Comparison of ENCODE assay signal across 15 cellular contexts in genomic region chr9:124278054-124278540, GRCh38. TPM values are rescaled to one million over a fixed set of nuclear protein-coding genes. Genes with fewer than 3 reads are reported as not detected.
DNase-seq lines count a peak whose midpoint lies in the region; ATAC-seq, FAIRE-seq and TF ChIP-seq lines count a peak whose summit lies in the region.
"Had no signal": no experiment of that assay in that cellular context is flagged by ENCODE, and none has a peak within 500 bp of the region (broad histone marks: within the 10 kb centered on the region; RNA-seq: fewer than 3 reads in every experiment).

No MANE protein-coding gene starts in this region.

- no peak for FAIRE-seq in A549 (lab: Jason Lieb, UNC)
- FAIRE-seq in GM12892 (lab: Jason Lieb, UNC): peak; percentile 14

- 0 out of 3 replicates have a peak overlapping the region, but pooled peaks have one; percentile 3 for H3K4me2 ChIP-seq in A549

- H3K9me3 Mint-ChIP-seq in activated B cell treated with CpG ODN at 0.5 μM for 24 hours (no peaks in the 10 kb centered on the region), memory B cell (no peaks in the 10 kb centered on the region)
- H3K9me3 Mint-ChIP-seq in CD8-positive, alpha-beta memory T cell: no peaks in the 10 kb centered on the region

- H3K9me3 ChIP-seq in A549: no peaks in the 10 kb centered on the region
- no peaks in the 10 kb centered on the region for H3K9me3 ChIP-seq in CD8-positive, alpha-beta memory T cell (ENCODE audit: low read length)

- H3K27ac Mint-ChIP-seq in activated B cell treated with CpG ODN at 0.5 μM for 24 hours: peak overlapping the region; percentile 35
- peak overlapping the region; percentile 82 for H3K27ac Mint-ChIP-seq in memory B cell
- peak overlapping the region in 1 of 8 donors; percentile 47 for H3K27ac Mint-ChIP-seq in CD8-positive, alpha-beta memory T cell
- H3K27ac Mint-ChIP-seq: T-helper 17 cell had no signal

- no peak for TF ChIP-seq EP300 in A549 (IDR thresholded peaks at IDR 0.05)

- TF ChIP-seq POLR2A in A549 (IDR thresholded peaks at IDR 0.05; ENCODE audit: low read length) (no peak), GM12892 (IDR thresholded peaks at IDR 0.05; ENCODE audit: low read depth, low read length) (no peak)

- H3K36me3 Mint-ChIP-seq in activated B cell treated with CpG ODN at 0.5 μM for 24 hours (ENCODE audit: low read depth) (peaks cover 21% of the 10 kb centered on the region), memory B cell (peaks cover 8% of the 10 kb centered on the region)
- H3K36me3 Mint-ChIP-seq in CD8-positive, alpha-beta memory T cell: no peaks in the 10 kb centered on the region

- H3K36me3 ChIP-seq in CD8-positive, alpha-beta memory T cell (ENCODE audit: insufficient read depth, low read length): no peaks in the 10 kb centered on the region

- H3K4me1 Mint-ChIP-seq in activated B cell treated with CpG ODN at 0.5 μM for 24 hours: peaks cover 87% of the 10 kb centered on the region
- H3K4me1 Mint-ChIP-seq in memory B cell: peaks cover 58% of the 10 kb centered on the region
- H3K4me1 Mint-ChIP-seq in CD8-positive, alpha-beta memory T cell: peaks cover 8 to 31% (median 17%) of the 10 kb centered on the region in 3 donors

- H3K4me3 Mint-ChIP-seq in activated B cell treated with CpG ODN at 0.5 μM for 24 hours (no peak overlapping the region), memory B cell (peak overlapping the region; percentile 39)
- no peak overlapping the region for H3K4me3 Mint-ChIP-seq in CD8-positive, alpha-beta memory T cell
- H3K4me3 Mint-ChIP-seq: T-helper 17 cell had no signal

- TF ChIP-seq CTCF in A549 (IDR thresholded peaks at IDR 0.05): no peak
- no peak for TF ChIP-seq CTCF in activated B cell treated with CpG ODN at 0.5 μM for 24 hours (IDR thresholded peaks at IDR 0.05)

- H3K27me3 ChIP-seq in CD8-positive, alpha-beta memory T cell (ENCODE audit: insufficient read depth, low read length, poor library complexity, severe bottlenecking): no peaks in the 10 kb centered on the region

- ATAC-seq in A549 (peak; percentile 20 to 49; a peak in 4 of 6 replicates), activated B cell treated with CpG ODN at 0.5 μM for 24 hours (ENCODE audit: low read depth) (no peak), memory B cell (ENCODE audit: low read depth) (peak; percentile 35), GM21515 (IDR thresholded peaks at IDR 0.05; ENCODE audit: unreplicated experiment) (no peak), HG03097 (IDR thresholded peaks at IDR 0.05; ENCODE audit: low FRiP score, unreplicated experiment) (no peak)
- ATAC-seq: HCT116, T-helper 17 cell had no signal

- H3K4me1 ChIP-seq in A549: peaks cover 39% of the 10 kb centered on the region
- H3K4me1 ChIP-seq in CD8-positive, alpha-beta memory T cell (ENCODE audit: insufficient read depth, low read length): no peaks in the 10 kb centered on the region

- DNase-seq in A549 (ENCODE audit: low read depth in 1 of 2, low spot score in 1 of 2) (peak in 1 of 2 experiments; percentile 78), GM12892 (ENCODE audit: insufficient read length) (no peak), activated B cell treated with CpG ODN at 0.5 μM for 24 hours (no peak), memory B cell (ENCODE audit: low spot score in 2 of 2) (no peak), DMS53 treated with DMSO at 0.1 percent for 48 hours (lab: John Stamatoyannopoulos, UW; ENCODE audit: unreplicated experiment) (no peak)
- no peak for DNase-seq in CD8-positive, alpha-beta memory T cell
- DNase-seq: activated CD4-positive, alpha-beta T cell treated with anti-CD3 and anti-CD28 coated beads, Interleukin-2, amount 50 U/mL, for 48 hours; activated effector memory CD4-positive, alpha-beta T cell treated with Interleukin-2 at 50 U/mL for 16 hours; NCI-H2081 treated with DMSO at 0.1 percent for 48 hours; NCI-H748 treated with DMSO at 0.1 percent for 48 hours; T-helper 17 cell had no signal

- no peak for TF ChIP-seq RAD21 in A549 (conservative IDR thresholded peaks at IDR 0.05 in 1 of 2, IDR thresholded peaks at IDR 0.05 in 1 of 2)

- H3K27me3 Mint-ChIP-seq in activated B cell treated with CpG ODN at 0.5 μM for 24 hours: no peaks in the 10 kb centered on the region
- H3K27me3 Mint-ChIP-seq in memory B cell: no peaks in the 10 kb centered on the region
- H3K27me3 Mint-ChIP-seq in CD8-positive, alpha-beta memory T cell: no peaks in the 10 kb centered on the region
- H3K27me3 Mint-ChIP-seq: T-helper 17 cell had no signal

- POLR2A ChIA-PET in A549 (lab: Yijun Ruan, JAX): no interaction called here
- POLR2A ChIA-PET in activated B cell treated with CpG ODN at 0.5 μM for 24 hours (lab: Charles Lee): no interaction called here
- POLR2A ChIA-PET in CD8-positive, alpha-beta memory T cell (lab: Charles Lee): no interaction called here

- H3K27ac ChIP-seq in A549: peak overlapping the region; percentile 42 to 70; a peak in 5 of 6 replicates
- no peak overlapping the region for H3K27ac ChIP-seq in CD8-positive, alpha-beta memory T cell (ENCODE audit: low read depth, low read length)

- WGBS in A549 (ENCODE audit: missing lambda C conversion rate): 83% methylated on average over 18 of the region's 18 CpGs

- CTCF ChIA-PET in A549 (lab: Yijun Ruan, JAX) (no interaction called here), activated B cell treated with CpG ODN at 0.5 μM for 24 hours (lab: Charles Lee) (no interaction called here)
- CTCF ChIA-PET in CD8-positive, alpha-beta memory T cell (lab: Charles Lee): no interaction called here

- no peak overlapping the region for H3K4me3 ChIP-seq in A549
- no peak overlapping the region for H3K4me3 ChIP-seq in CD8-positive, alpha-beta memory T cell (ENCODE audit: low read length)
- H3K4me3 ChIP-seq: lung had no signal

- intact Hi-C loops in activated B cell treated with CpG ODN at 0.5 μM for 24 hours (cut with micrococcal nuclease): loop anchor here (1.0 kb wide), 1 partner anchor 8 kb away; no protein-coding TSS in a partner anchor

TF ChIP-seq in A549, 52 proteins besides CTCF, POLR2A, EP300 and RAD21:
- TF ChIP-seq ATOH8 (CRISPR knock-in tag; IDR thresholded peaks at IDR 0.05; ENCODE audit: low read depth): 0 out of 2 replicates have a peak, but pooled peaks have one; percentile 21
- no peak for TF ChIP-seq BHLHE40 (IDR thresholded peaks at IDR 0.05; ENCODE audit: low read depth, low read length)
- TF ChIP-seq NFE2L2 (conservative IDR thresholded peaks at IDR 0.05; ENCODE audit: low read length): peak; percentile 88
- TF ChIP-seq MAFK (IDR thresholded peaks at IDR 0.05; ENCODE audit: partially characterized antibody): peak; percentile 98

RNA-seq across cellular contexts. Expression of gene NEK6, which starts 20.3 kb away (rescaled TPM):
- 33.7 and 38.7 TPM in 2 replicates for polyA plus RNA-seq in A549 (2011; rRNA removed)
- 52.0 and 59.5 TPM in 2 replicates for polyA plus RNA-seq in A549 (2012; cell fraction: cytosol; rRNA removed)
- 64.3 and 69.2 TPM in 2 replicates for polyA plus RNA-seq in A549 (2012; cell fraction: nucleus; rRNA removed)
- polyA plus RNA-seq in A549 (2017; fragmentation: RNase III; extraction: RNeasy Plus Mini Kit Qiagen cat#74134 plus additional on column Dnase treatment): 26.1 to 38.6 TPM (median 29.8 TPM) in 3 replicates
- 49.7 and 58.1 TPM in 2 replicates for polyA minus RNA-seq in A549 (2011; rRNA and poly(A)+ RNA removed)
- polyA plus RNA-seq in GM12892 (2012; ENCODE audit: missing spikeins): 142 TPM
- total RNA-seq in activated B cell treated with CpG ODN at 0.5 μM for 24 hours: 110 and 115 TPM in 2 replicates
- total RNA-seq in CD8-positive, alpha-beta memory T cell: 10 to 100 TPM; 63.0 to 66.0 TPM
- 9.5 TPM for polyA plus RNA-seq in CD8-positive, alpha-beta memory T cell

Comparison
In these comparisons a context has a peak if more than half of its experiments do, and no peak if none do; other contexts are left out.
1. ATAC-seq: peak in A549 (2 of 2) and memory B cell (single experiment); none in activated B cell treated with CpG ODN at 0.5 μM for 24 hours (single experiment), GM21515 (single experiment) and HG03097 (single experiment).